36 cellular contexts compared by ENCODE assay signal in the genomic region with DNA sequence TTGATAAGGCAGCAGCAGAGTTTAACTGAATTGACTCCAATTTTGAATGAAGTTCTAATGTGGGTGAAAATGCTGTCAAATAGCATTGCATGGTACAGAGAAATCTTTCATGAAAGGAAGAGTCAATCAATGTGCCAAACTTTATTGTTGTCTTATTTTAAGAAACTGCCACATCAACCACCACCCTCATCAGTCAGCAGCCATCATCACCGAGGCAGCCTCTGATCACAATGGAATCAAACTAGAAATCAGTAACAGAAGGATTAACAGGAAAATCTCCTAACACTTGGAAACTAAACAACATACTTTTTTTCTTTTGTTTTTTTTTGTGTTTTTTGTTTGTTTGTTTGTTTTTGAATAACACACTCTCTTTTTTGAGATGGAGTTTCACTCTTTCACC.
"Had no signal": no experiment of that assay in that cellular context is flagged by ENCODE, and none has a peak within 500 bp of the region (broad histone marks: within the 10 kb centered on the region; RNA-seq: fewer than 3 reads in every experiment).

No MANE protein-coding gene starts in this region.

- H3K4me1 ChIP-seq: adrenal gland, ascending aorta, body of pancreas, breast epithelium had no signal

- H3K9me3 Mint-ChIP-seq: activated naive CD4-positive, alpha-beta T cell treated with anti-CD3 and anti-CD28 coated beads for 36 hours; activated naive CD4-positive, alpha-beta T cell treated with anti-CD3 and anti-CD28 coated beads, Interleukin-2, amount 10 ng/mL, durations not matched to agents 7 days and 5 days; activated naive CD4-positive, alpha-beta T cell treated with anti-CD3 and anti-CD28 coated beads, Interleukin-2, amount 50 U/mL, for 72 hours; activated naive CD8-positive, alpha-beta T cell treated with anti-CD3 and anti-CD28 coated beads for 36 hours; activated naive CD8-positive, alpha-beta T cell treated with anti-CD3 and anti-CD28 coated beads, Interleukin-2, amount 10 ng/mL, durations not matched to agents 7 days and 5 days; activated naive CD8-positive, alpha-beta T cell treated with anti-CD3 and anti-CD28 coated beads, Interleukin-2, amount 50 U/mL, for 24 hours; activated T-cell treated with anti-CD3 and anti-CD28 coated beads, Interleukin-2, amount 50 U/mL, for 24 hours; activated T-cell treated with anti-CD3 and anti-CD28 coated beads, Interleukin-2, amount 50 U/mL, for 72 hours; activated T-helper 1 cell treated with anti-CD3 and anti-CD28 coated beads, Interleukin-12 subunit alpha, Interleukin-12 subunit beta, Interleukin-2, Interleukin-4 antibody, amounts not matched to agents 30 ng/mL and 10 ng/mL and 1 ng/mL, durations not matched to agents 14 hours and 24 hours and 36 hours; activated T-helper 17 cell treated with anti-CD3 and anti-CD28 coated beads, Interleukin-2, amount 50 U/mL, for 72 hours; activated T-helper 2 cell treated with anti-CD3 and anti-CD28 coated beads, Interferon-gamma antibody, Interleukin-2, Interleukin-4, amounts not matched to agents 10 μg/mL and 5 μg/mL and 100 μg/mL, durations not matched to agents 14 hours and 24 hours and 36 hours; central memory CD8-positive, alpha-beta T cell had no signal

- H3K27ac Mint-ChIP-seq: activated naive CD4-positive, alpha-beta T cell treated with anti-CD3 and anti-CD28 coated beads for 36 hours; activated naive CD4-positive, alpha-beta T cell treated with anti-CD3 and anti-CD28 coated beads, Interleukin-2, amount 10 ng/mL, durations not matched to agents 7 days and 5 days; activated naive CD4-positive, alpha-beta T cell treated with anti-CD3 and anti-CD28 coated beads, Interleukin-2, amount 50 U/mL, for 24 hours; activated naive CD4-positive, alpha-beta T cell treated with anti-CD3 and anti-CD28 coated beads, Interleukin-2, amount 50 U/mL, for 72 hours; activated naive CD8-positive, alpha-beta T cell; activated naive CD8-positive, alpha-beta T cell treated with anti-CD3 and anti-CD28 coated beads for 36 hours; activated naive CD8-positive, alpha-beta T cell treated with anti-CD3 and anti-CD28 coated beads, Interleukin-2, amount 10 ng/mL, durations not matched to agents 7 days and 5 days; activated naive CD8-positive, alpha-beta T cell treated with anti-CD3 and anti-CD28 coated beads, Interleukin-2, amount 50 U/mL, for 24 hours; activated T-cell treated with anti-CD3 and anti-CD28 coated beads, Interleukin-2, amount 50 U/mL, for 72 hours; activated T-helper 1 cell treated with anti-CD3 and anti-CD28 coated beads, Interleukin-12 subunit alpha, Interleukin-12 subunit beta, Interleukin-2, Interleukin-4 antibody, amounts not matched to agents 30 ng/mL and 10 ng/mL and 1 ng/mL, durations not matched to agents 14 hours and 24 hours and 36 hours; activated T-helper 17 cell treated with anti-CD3 and anti-CD28 coated beads, Interleukin-2, amount 50 U/mL, for 72 hours; activated T-helper 2 cell treated with anti-CD3 and anti-CD28 coated beads, Interferon-gamma antibody, Interleukin-2, Interleukin-4, amounts not matched to agents 10 μg/mL and 5 μg/mL and 100 μg/mL, durations not matched to agents 14 hours and 24 hours and 36 hours; brain had no signal

- H3K27me3 ChIP-seq: adrenal gland, ascending aorta, body of pancreas, brain microvascular endothelial cell, breast epithelium, cardiac muscle cell had no signal

- H3K36me3 ChIP-seq: breast epithelium had no signal

- H3K4me3 ChIP-seq: adrenal gland, ascending aorta, body of pancreas, breast epithelium, cardiac muscle cell had no signal

- H3K9me3 ChIP-seq: adrenal gland, ascending aorta, body of pancreas, breast epithelium had no signal

- H3K4me3 Mint-ChIP-seq: activated naive CD4-positive, alpha-beta T cell treated with anti-CD3 and anti-CD28 coated beads for 36 hours; activated naive CD4-positive, alpha-beta T cell treated with anti-CD3 and anti-CD28 coated beads, Interleukin-2, amount 10 ng/mL, durations not matched to agents 7 days and 5 days; activated naive CD4-positive, alpha-beta T cell treated with anti-CD3 and anti-CD28 coated beads, Interleukin-2, amount 50 U/mL, for 24 hours; activated naive CD8-positive, alpha-beta T cell; activated naive CD8-positive, alpha-beta T cell treated with anti-CD3 and anti-CD28 coated beads for 36 hours; activated naive CD8-positive, alpha-beta T cell treated with anti-CD3 and anti-CD28 coated beads, Interleukin-2, amount 10 ng/mL, durations not matched to agents 7 days and 5 days; activated naive CD8-positive, alpha-beta T cell treated with anti-CD3 and anti-CD28 coated beads, Interleukin-2, amount 50 U/mL, for 24 hours; activated T-cell treated with anti-CD3 and anti-CD28 coated beads, Interleukin-2, amount 50 U/mL, for 24 hours; activated T-cell treated with anti-CD3 and anti-CD28 coated beads, Interleukin-2, amount 50 U/mL, for 4 hours; activated T-cell treated with anti-CD3 and anti-CD28 coated beads, Interleukin-2, amount 50 U/mL, for 72 hours; activated T-helper 1 cell treated with anti-CD3 and anti-CD28 coated beads, Interleukin-12 subunit alpha, Interleukin-12 subunit beta, Interleukin-2, Interleukin-4 antibody, amounts not matched to agents 30 ng/mL and 10 ng/mL and 1 ng/mL, durations not matched to agents 14 hours and 24 hours and 36 hours; activated T-helper 17 cell treated with anti-CD3 and anti-CD28 coated beads, Interleukin-2, amount 50 U/mL, for 72 hours; brain; central memory CD8-positive, alpha-beta T cell had no signal

- H3K4me1 Mint-ChIP-seq: activated naive CD4-positive, alpha-beta T cell treated with anti-CD3 and anti-CD28 coated beads, Interleukin-2, amount 10 ng/mL, durations not matched to agents 7 days and 5 days; activated naive CD8-positive, alpha-beta T cell treated with anti-CD3 and anti-CD28 coated beads, Interleukin-2, amount 10 ng/mL, durations not matched to agents 7 days and 5 days; brain had no signal

- H3K27ac ChIP-seq: adrenal gland, ascending aorta, body of pancreas, brain microvascular endothelial cell, breast epithelium, cardiac muscle cell had no signal

- H3K27me3 Mint-ChIP-seq: activated naive CD4-positive, alpha-beta T cell treated with anti-CD3 and anti-CD28 coated beads, Interleukin-2, amount 10 ng/mL, durations not matched to agents 7 days and 5 days; activated naive CD4-positive, alpha-beta T cell treated with anti-CD3 and anti-CD28 coated beads, Interleukin-2, amount 50 U/mL, for 24 hours; activated naive CD8-positive, alpha-beta T cell; activated naive CD8-positive, alpha-beta T cell treated with anti-CD3 and anti-CD28 coated beads for 36 hours; activated naive CD8-positive, alpha-beta T cell treated with anti-CD3 and anti-CD28 coated beads, Interleukin-2, amount 10 ng/mL, durations not matched to agents 7 days and 5 days; activated naive CD8-positive, alpha-beta T cell treated with anti-CD3 and anti-CD28 coated beads, Interleukin-2, amount 50 U/mL, for 24 hours; activated T-cell treated with anti-CD3 and anti-CD28 coated beads, Interleukin-2, amount 50 U/mL, for 24 hours; activated T-helper 17 cell treated with anti-CD3 and anti-CD28 coated beads, Interleukin-2, amount 50 U/mL, for 72 hours; brain; central memory CD8-positive, alpha-beta T cell had no signal

- DNase-seq: activated effector memory CD4-positive, alpha-beta T cell treated with anti-CD3 and anti-CD28 coated beads, Interleukin-2, amount 50 U/mL, for 16 hours; activated effector memory CD4-positive, alpha-beta T cell treated with Interleukin-2 at 50 U/mL for 16 hours; activated gamma-delta T cell; activated gamma-delta T cell treated with Interleukin-2 at 50 U/mL for 16 hours; activated naive CD4-positive, alpha-beta T cell; activated naive CD4-positive, alpha-beta T cell treated with anti-CD3 and anti-CD28 coated beads for 36 hours; activated naive CD4-positive, alpha-beta T cell treated with anti-CD3 and anti-CD28 coated beads, Interleukin-2, amount 10 ng/mL, durations not matched to agents 7 days and 5 days; activated naive CD4-positive, alpha-beta T cell treated with anti-CD3 and anti-CD28 coated beads, Interleukin-2, amount 50 U/mL, for 16 hours; activated naive CD4-positive, alpha-beta T cell treated with Interleukin-2 at 50 U/mL for 16 hours; activated naive CD8-positive, alpha-beta T cell treated with anti-CD3 and anti-CD28 coated beads for 36 hours; activated naive CD8-positive, alpha-beta T cell treated with anti-CD3 and anti-CD28 coated beads, Interleukin-2, amount 10 ng/mL, durations not matched to agents 7 days and 5 days; activated naive CD8-positive, alpha-beta T cell treated with anti-CD3 and anti-CD28 coated beads, Interleukin-2, amount 50 U/mL, for 24 hours; activated T-cell treated with anti-CD3 and anti-CD28 coated beads, Interleukin-2, amount 50 U/mL, for 1 hour; activated T-cell treated with anti-CD3 and anti-CD28 coated beads, Interleukin-2, amount 50 U/mL, for 24 hours; activated T-cell treated with anti-CD3 and anti-CD28 coated beads, Interleukin-2, amount 50 U/mL, for 4 hours; activated T-cell treated with anti-CD3 and anti-CD28 coated beads, Interleukin-2, amount 50 U/mL, for 48 hours; activated T-cell treated with anti-CD3 and anti-CD28 coated beads, Interleukin-2, amount 50 U/mL, for 72 hours; adrenal gland; amniotic stem cell; amygdala; aorta; body of pancreas; brain microvascular endothelial cell; central memory CD4-positive, alpha-beta T cell; cerebellar nuclear complex had no signal
